8 cellular contexts compared by ENCODE assay signal in the genomic region with DNA sequence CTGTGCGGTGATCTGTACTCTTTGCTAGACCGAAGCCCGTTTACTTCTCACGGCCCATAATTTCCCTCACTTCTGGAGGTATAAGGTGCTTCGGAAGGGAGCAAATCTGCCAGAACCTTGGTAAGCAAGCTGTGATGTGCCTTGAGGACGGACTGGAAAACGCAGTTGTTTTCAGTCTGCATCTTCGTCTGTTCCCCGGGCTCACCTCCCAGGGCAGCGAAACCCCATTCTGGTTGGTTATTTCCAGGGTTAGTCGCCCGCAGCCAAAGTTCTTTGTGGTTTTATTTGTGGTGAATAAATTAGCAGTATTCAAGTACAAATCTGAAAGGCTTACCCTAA. TPM values are rescaled to one million over a fixed set of nuclear protein-coding genes. Genes with fewer than 3 reads are reported as not detected.
A peak's percentile ranks its signal among the peaks of the same experiment; 100 is the strongest.
DNase-seq lines count a peak whose midpoint lies in the region; ATAC-seq and TF ChIP-seq lines count a peak whose summit lies in the region.

No MANE protein-coding gene starts in this region.

- no peaks in the 10 kb centered on the region for H3K9me3 Mint-ChIP-seq in CD4-positive, alpha-beta memory T cell
- no peaks in the 10 kb centered on the region for H3K9me3 Mint-ChIP-seq in activated naive CD8-positive, alpha-beta T cell treated with anti-CD3 and anti-CD28 coated beads, Interleukin-2, amount 10 ng/mL, durations not matched to agents 7 days and 5 days

- H3K9ac ChIP-seq in HUES64 (ENCODE audit: low read depth, low read length) = peak overlapping the region; percentile 81
- peak overlapping the region; percentile 73; the same call in 1 of the 2 replicates for H3K9ac ChIP-seq in iPS-20b (ENCODE audit: low read depth, low read length)

- H3K27me3 Mint-ChIP-seq in CD4-positive, alpha-beta memory T cell = no peaks in the 10 kb centered on the region
- H3K27me3 Mint-ChIP-seq in activated naive CD8-positive, alpha-beta T cell treated with anti-CD3 and anti-CD28 coated beads, Interleukin-2, amount 10 ng/mL, durations not matched to agents 7 days and 5 days = no peaks in the 10 kb centered on the region

- no peak for TF ChIP-seq CTCF in GM20000 (IDR thresholded peaks at IDR 0.05; ENCODE audit: extremely low read depth, missing control alignments)

- peaks cover 16 to 31% of the 10 kb centered on the region in 2 donors for H3K36me3 Mint-ChIP-seq in CD4-positive, alpha-beta memory T cell
- H3K36me3 Mint-ChIP-seq in activated naive CD8-positive, alpha-beta T cell treated with anti-CD3 and anti-CD28 coated beads, Interleukin-2, amount 10 ng/mL, durations not matched to agents 7 days and 5 days = peaks cover 24% of the 10 kb centered on the region

- H3K4me1 Mint-ChIP-seq in CD4-positive, alpha-beta memory T cell = peaks cover 15 to 32% (median 25%) of the 10 kb centered on the region in 4 donors
- H3K4me1 Mint-ChIP-seq in activated naive CD8-positive, alpha-beta T cell treated with anti-CD3 and anti-CD28 coated beads, Interleukin-2, amount 10 ng/mL, durations not matched to agents 7 days and 5 days = peaks cover 27% of the 10 kb centered on the region

- POLR2A ChIA-PET in CD4-positive, alpha-beta memory T cell (lab: Charles Lee; ENCODE audit: partially characterized antibody) = interaction anchor here (0.6 to 5.2 kb wide), 12 partner anchors 9 to 446 kb away, joined by 3 to 42 read pairs (median 6); partner anchors contain the start of genes BTBD1, C15orf40, RPS17 and WHAMM
- POLR2A ChIA-PET in activated naive CD8-positive, alpha-beta T cell treated with anti-CD3 and anti-CD28 coated beads, Interleukin-2, amount 10 ng/mL, durations not matched to agents 7 days and 5 days (lab: Charles Lee) = interaction anchor here (1.2 to 2.3 kb wide), 9 partner anchors 13 to 446 kb away, joined by 3 to 17 read pairs (median 7); partner anchors contain the start of genes C15orf40 and RPS17

- peaks cover 7% of the 10 kb centered on the region for H3K36me3 ChIP-seq in CD4-positive, alpha-beta memory T cell (ENCODE audit: insufficient read depth, low read length)
- peaks cover 22% of the 10 kb centered on the region for H3K36me3 ChIP-seq in HUES64 (ENCODE audit: insufficient read depth, low read length)
- H3K36me3 ChIP-seq in iPS-20b (ENCODE audit: insufficient read depth, low read depth, low read length) = peaks cover 25% of the 10 kb centered on the region

- no peaks in the 10 kb centered on the region for H3K27me3 ChIP-seq in CD4-positive, alpha-beta memory T cell (ENCODE audit: insufficient read depth, low read length)
- H3K27me3 ChIP-seq in HUES64 (ENCODE audit: insufficient read depth, low read length) (peaks cover 12% of the 10 kb centered on the region; the same call in 1 of the 2 replicates), iPS-20b (ENCODE audit: insufficient read depth, low read length) (peaks cover 13% of the 10 kb centered on the region)

- peak overlapping the region; percentile 71 for H3K27ac ChIP-seq in CD4-positive, alpha-beta memory T cell (ENCODE audit: low read depth, low read length)
- H3K27ac ChIP-seq in HUES64 (ENCODE audit: low read depth, low read length) = no peak overlapping the region
- no peak overlapping the region for H3K27ac ChIP-seq in iPS-20b (ENCODE audit: low read length)

- intact Hi-C loops in CD4-positive, alpha-beta memory T cell (cut with micrococcal nuclease) = loop anchor here (1.0 to 10.0 kb wide), 6 partner anchors 14 to 446 kb away; partner anchors contain the start of genes C15orf40, RPS17 and WHAMM

- H3K27ac Mint-ChIP-seq in CD4-positive, alpha-beta memory T cell = peak overlapping the region; percentile 91 to 99 (median 96)
- peak overlapping the region; percentile 98 for H3K27ac Mint-ChIP-seq in activated naive CD8-positive, alpha-beta T cell treated with anti-CD3 and anti-CD28 coated beads, Interleukin-2, amount 10 ng/mL, durations not matched to agents 7 days and 5 days

- H3K4me3 Mint-ChIP-seq in CD4-positive, alpha-beta memory T cell = peak overlapping the region; percentile 96 to 99 (median 99)
- peak overlapping the region; percentile 90 for H3K4me3 Mint-ChIP-seq in activated naive CD8-positive, alpha-beta T cell treated with anti-CD3 and anti-CD28 coated beads, Interleukin-2, amount 10 ng/mL, durations not matched to agents 7 days and 5 days

- 4% methylated on average over 11 of the region's 12 CpGs for WGBS in HUES64

- CTCF ChIA-PET in CD4-positive, alpha-beta memory T cell (lab: Charles Lee; ENCODE audit: partially characterized antibody) = interaction anchor here (0.7 to 2.9 kb wide), 6 partner anchors 9 to 456 kb away, joined by 3 to 24 read pairs (median 10); partner anchors contain the start of genes BTBD1, C15orf40 and RPS17

- peak overlapping the region; percentile 87 to 91 for H3K4me3 ChIP-seq in CD4-positive, alpha-beta memory T cell (ENCODE audit: low read length in 2 of 2)
- H3K4me3 ChIP-seq in HUES64 (ENCODE audit: low read length) (peak overlapping the region; percentile 78), iPS-20b (ENCODE audit: low read length) (peak overlapping the region; percentile 76)

- H3K4me1 ChIP-seq in CD4-positive, alpha-beta memory T cell (ENCODE audit: insufficient read depth, low read length) = peaks cover 18% of the 10 kb centered on the region
- H3K4me1 ChIP-seq in HUES64 (ENCODE audit: insufficient read depth, low read length) = no peaks in the 10 kb centered on the region
- no peaks in the 10 kb centered on the region for H3K4me1 ChIP-seq in iPS-20b (ENCODE audit: insufficient read depth, low read length)

- no peaks in the 10 kb centered on the region for H3K9me3 ChIP-seq in CD4-positive, alpha-beta memory T cell (ENCODE audit: control insufficient read depth in 1 of 2, low read length in 2 of 2)
- H3K9me3 ChIP-seq in HUES64 (ENCODE audit: insufficient read depth, low read depth, low read length) = peaks cover 6% of the 10 kb centered on the region; the same call in 1 of the 2 replicates
- H3K9me3 ChIP-seq in iPS-20b (ENCODE audit: insufficient read depth, low read depth, low read length) = peaks cover 3% of the 10 kb centered on the region; the same call in 1 of the 2 replicates

- DNase-seq in CD4-positive, alpha-beta memory T cell = peak in 1 of 5 donors; percentile 60
- peak; percentile 55 for DNase-seq in GM20000 (ENCODE audit: low spot score)
- DNase-seq in activated naive CD8-positive, alpha-beta T cell treated with anti-CD3 and anti-CD28 coated beads, Interleukin-2, amount 10 ng/mL, durations not matched to agents 7 days and 5 days = no peak
- DNase-seq in stimulated activated naive CD4-positive, alpha-beta T cell treated with Interleukin-2 at 50 U/mL for 16 hours (lab: John Stamatoyannopoulos, UW) = peak; percentile 13
- no peak for DNase-seq in amygdala (lab: John Stamatoyannopoulos, UW)
- DNase-seq in NCI-H1417 (lab: John Stamatoyannopoulos, UW) = no peak

- peak; percentile 42 for ATAC-seq in activated naive CD8-positive, alpha-beta T cell treated with anti-CD3 and anti-CD28 coated beads, Interleukin-2, amount 10 ng/mL, durations not matched to agents 7 days and 5 days (ENCODE audit: low read depth)

RNA-seq across cellular contexts. Expression of gene RAMAC, which starts 0.4 kb away (rescaled TPM):
- total RNA-seq in CD4-positive, alpha-beta memory T cell = 10 to 100 TPM; 19.3 to 22.0 TPM
- polyA plus RNA-seq in CD4-positive, alpha-beta memory T cell = 10 to 100 TPM; 30.6 to 58.4 TPM
- 27.7 TPM for polyA plus RNA-seq in HUES64 (2013, experiment 1 of 2)
- 29.5 TPM for polyA plus RNA-seq in HUES64 (2013, experiment 2 of 2)
- 10 to 100 TPM; 24.4 to 25.9 TPM for total RNA-seq in activated naive CD8-positive, alpha-beta T cell treated with anti-CD3 and anti-CD28 coated beads, Interleukin-2, amount 10 ng/mL, durations not matched to agents 7 days and 5 days

RNA-seq across cellular contexts. Expression of gene C15orf40, which starts 25.0 kb away (rescaled TPM):
- 10 to 100 TPM; 47.0 to 48.5 TPM for total RNA-seq in CD4-positive, alpha-beta memory T cell
- polyA plus RNA-seq in CD4-positive, alpha-beta memory T cell = 10 to 100 TPM; 51.1 to 61.0 TPM
- polyA plus RNA-seq in HUES64 (2013, experiment 1 of 2) = 13.9 TPM
- polyA plus RNA-seq in HUES64 (2013, experiment 2 of 2) = 13.5 TPM
- 10 to 100 TPM; 28.5 to 35.4 TPM for total RNA-seq in activated naive CD8-positive, alpha-beta T cell treated with anti-CD3 and anti-CD28 coated beads, Interleukin-2, amount 10 ng/mL, durations not matched to agents 7 days and 5 days

RNA-seq across cellular contexts. Expression of gene HOMER2, which starts 33.9 kb away (rescaled TPM):
- total RNA-seq in CD4-positive, alpha-beta memory T cell = 1 to 10 TPM; 6.1 to 6.5 TPM
- polyA plus RNA-seq in CD4-positive, alpha-beta memory T cell = 1 to 10 TPM in 1 of 2 donors, not detected in 1; 1.5 TPM
- polyA plus RNA-seq in HUES64 (2013, experiment 1 of 2) = 13.5 TPM
- 10.8 TPM for polyA plus RNA-seq in HUES64 (2013, experiment 2 of 2)
- 1 to 10 TPM; 6.3 to 6.6 TPM for total RNA-seq in activated naive CD8-positive, alpha-beta T cell treated with anti-CD3 and anti-CD28 coated beads, Interleukin-2, amount 10 ng/mL, durations not matched to agents 7 days and 5 days

Comparison
In these comparisons a context has a peak if more than half of its experiments do, and no peak if none do; other contexts are left out.
1. DNase-seq: peak in GM20000 (single experiment) and stimulated activated naive CD4-positive, alpha-beta T cell treated with Interleukin-2 at 50 U/mL for 16 hours (single experiment); none in activated naive CD8-positive, alpha-beta T cell treated with anti-CD3 and anti-CD28 coated beads, Interleukin-2, amount 10 ng/mL, durations not matched to agents 7 days and 5 days (single experiment), amygdala (0 of 56) and NCI-H1417 (0 of 3).
2. Peak in every context shown above with its lines, with median percentiles within 50 percentile points of each other: H3K4me3 ChIP-seq.